In the genomic region with DNA sequence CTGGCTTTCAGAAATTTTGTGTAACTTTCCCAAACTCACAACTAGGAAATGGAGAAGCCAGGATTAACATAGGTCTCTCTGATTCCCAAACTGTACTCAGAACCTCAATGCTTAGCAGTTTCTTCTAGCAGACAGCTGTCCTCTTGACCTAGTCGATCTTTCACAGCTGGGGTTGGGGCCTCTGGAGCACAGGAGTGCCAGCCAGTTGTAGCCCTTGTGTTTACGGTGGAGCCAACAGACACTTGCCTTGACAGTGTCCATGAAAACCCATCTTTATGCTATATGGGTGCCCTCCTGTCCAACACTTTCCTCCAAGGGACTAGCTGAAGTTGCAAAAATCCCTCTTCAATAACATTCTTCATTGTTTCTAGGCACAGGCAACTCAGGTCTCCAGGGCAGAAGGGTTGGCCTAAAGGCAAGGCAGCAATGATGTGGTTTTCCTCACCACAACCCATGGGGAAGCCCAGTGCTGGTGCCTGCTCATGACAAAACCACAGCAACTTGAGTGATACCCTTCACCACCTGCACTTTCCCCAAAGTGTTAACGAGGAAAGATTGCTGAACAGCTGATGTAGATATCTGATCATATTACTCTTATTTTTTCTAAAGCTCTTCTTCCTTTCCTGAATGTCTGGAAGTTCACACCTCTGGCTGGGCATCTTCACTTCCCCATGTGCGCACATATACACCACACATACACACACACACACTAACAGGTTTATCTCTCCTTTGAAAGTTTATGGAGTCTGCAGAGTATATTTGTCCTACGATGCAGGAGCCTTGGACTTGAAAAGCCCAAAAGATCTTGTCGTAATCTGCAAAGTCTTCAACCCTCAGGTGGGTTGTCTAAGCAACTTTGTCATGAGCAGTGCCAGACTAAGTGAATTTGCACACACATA, we compare ENCODE assay signal across 15 cellular contexts. TPM values are rescaled to one million over a fixed set of nuclear protein-coding genes. Genes with fewer than 3 reads are reported as not detected.
DNase-seq lines count a peak whose midpoint lies in the region; ATAC-seq and FAIRE-seq lines count a peak whose summit lies in the region.
"Had no signal": no experiment of that assay in that cellular context is flagged by ENCODE, and none has a peak within 500 bp of the region (broad histone marks: within the 10 kb centered on the region; RNA-seq: fewer than 3 reads in every experiment).

No MANE protein-coding gene starts in this region.

- no peak overlapping the region for H3K9ac ChIP-seq in mesenchymal stem cell (ENCODE audit: low read length)
- H3K9ac ChIP-seq: SK-N-SH had no signal

- no peak for FAIRE-seq in HTR-8/SVneo (lab: Jason Lieb, UNC)
- FAIRE-seq: bronchial epithelial cell, pancreas had no signal

- no peak overlapping the region for H3K23ac ChIP-seq in mesenchymal stem cell (ENCODE audit: low read length in 2 of 2)

- no peak overlapping the region for H3K4me3 ChIP-seq in mesenchymal stem cell (ENCODE audit: insufficient read depth in 1 of 2, low read depth in 1 of 2, low read length in 2 of 2)
- H3K4me3 ChIP-seq: HAP-1, pancreas had no signal

- no peak overlapping the region for H2BK12ac ChIP-seq in mesenchymal stem cell (ENCODE audit: low read length in 2 of 2)

- H3K79me1 ChIP-seq in mesenchymal stem cell (replicated peaks; ENCODE audit: low read length, poor library complexity, severe bottlenecking), result no peaks in the 10 kb centered on the region

- no peak overlapping the region for H3K4ac ChIP-seq in mesenchymal stem cell (ENCODE audit: low read depth in 1 of 2, low read length in 2 of 2)

- H2AK5ac ChIP-seq in mesenchymal stem cell (ENCODE audit: low read length, severe bottlenecking), result no peak overlapping the region

- peaks cover 44% of the 10 kb centered on the region for H3K27me3 Mint-ChIP-seq in T-helper 17 cell
- H3K27me3 Mint-ChIP-seq in naive thymus-derived CD8-positive, alpha-beta T cell, result peaks cover 17 to 49% (median 28%) of the 10 kb centered on the region in 5 donors

- H3K4me1 ChIP-seq in mesenchymal stem cell (ENCODE audit: control insufficient read depth, insufficient read depth, low read depth, low read length), result no peaks in the 10 kb centered on the region
- H3K4me1 ChIP-seq: pancreas had no signal

- H3K27ac ChIP-seq in mesenchymal stem cell (ENCODE audit: low read length, poor library complexity, severe bottlenecking), result no peak overlapping the region
- H3K27ac ChIP-seq: pancreas had no signal

- no peak overlapping the region for H3K4me3 Mint-ChIP-seq in T-helper 17 cell
- H3K4me3 Mint-ChIP-seq in naive thymus-derived CD8-positive, alpha-beta T cell, result no peak overlapping the region

- no peak for DNase-seq in T-helper 17 cell
- DNase-seq in naive thymus-derived CD8-positive, alpha-beta T cell, result peak in 2 of 10 donors; percentile 14 to 22
- DNase-seq in mesenchymal stem cell, result no peak
- no peak for DNase-seq in anterior cingulate cortex (lab: John Stamatoyannopoulos, UW)
- DNase-seq in foreskin melanocyte, result no peak
- no peak for DNase-seq in HTR-8/SVneo (ENCODE audit: insufficient read length, low spot score)
- DNase-seq: glutamatergic neuron, NCI-H2171 treated with DMSO at 0.1 percent for 48 hours, pancreas, SK-N-SH had no signal

- no peak overlapping the region for H2BK15ac ChIP-seq in mesenchymal stem cell (ENCODE audit: low read depth, poor library complexity, severe bottlenecking)

- no peak overlapping the region for H2BK5ac ChIP-seq in mesenchymal stem cell (ENCODE audit: low read depth, low read length, poor library complexity, severe bottlenecking)

- H4K8ac ChIP-seq in mesenchymal stem cell (ENCODE audit: low read length), result no peak overlapping the region

- POLR2A ChIA-PET in naive thymus-derived CD8-positive, alpha-beta T cell (lab: Charles Lee), result no interaction called here

- ATAC-seq in GM18508 (IDR thresholded peaks at IDR 0.05; ENCODE audit: insufficient read depth, unreplicated experiment) (peak; percentile 86), HG02610 (IDR thresholded peaks at IDR 0.05; ENCODE audit: unreplicated experiment) (peak; percentile 92), T-helper 17 cell (peak; percentile 98)
- ATAC-seq in naive thymus-derived CD8-positive, alpha-beta T cell, result peak; percentile 61 to 75
- ATAC-seq: pancreas had no signal

- no peak overlapping the region for H3K27ac Mint-ChIP-seq in T-helper 17 cell
- peak overlapping the region in 1 of 10 donors; percentile 26 for H3K27ac Mint-ChIP-seq in naive thymus-derived CD8-positive, alpha-beta T cell

- H3K14ac ChIP-seq in mesenchymal stem cell (ENCODE audit: low read length in 2 of 2), result no peak overlapping the region

- peaks cover 11% of the 10 kb centered on the region for H3K4me1 Mint-ChIP-seq in T-helper 17 cell
- peaks cover 6 to 11% (median 10%) of the 10 kb centered on the region in 4 donors for H3K4me1 Mint-ChIP-seq in naive thymus-derived CD8-positive, alpha-beta T cell

- H3K36me3 ChIP-seq in mesenchymal stem cell (ENCODE audit: control insufficient read depth in 1 of 2, insufficient read depth in 2 of 2, low read depth in 1 of 2, low read length in 2 of 2), result no peaks in the 10 kb centered on the region
- H3K36me3 ChIP-seq: HAP-1, pancreas had no signal

- H3K27me3 ChIP-seq in mesenchymal stem cell (ENCODE audit: control insufficient read depth in 1 of 2, insufficient read depth in 1 of 2, low read length in 2 of 2), result peaks cover 15 to 20% of the 10 kb centered on the region in 2 experiments
- H3K27me3 ChIP-seq: pancreas had no signal

- no peak overlapping the region for H3K4me2 ChIP-seq in mesenchymal stem cell (ENCODE audit: low read length, poor library complexity, severe bottlenecking)
- H3K4me2 ChIP-seq: SK-N-SH had no signal

- no peak overlapping the region for H3K18ac ChIP-seq in mesenchymal stem cell (ENCODE audit: low read depth in 1 of 2, low read length in 2 of 2)

- H3K36me3 Mint-ChIP-seq in T-helper 17 cell (ENCODE audit: low read depth), result peaks cover 8% of the 10 kb centered on the region
- peaks cover 0 to 4% (median 0%) of the 10 kb centered on the region in 3 donors for H3K36me3 Mint-ChIP-seq in naive thymus-derived CD8-positive, alpha-beta T cell

- H3K9me3 Mint-ChIP-seq in naive thymus-derived CD8-positive, alpha-beta T cell, result no peaks in the 10 kb centered on the region

- H3K9me3 ChIP-seq in T-helper 17 cell (ENCODE audit: control insufficient read depth, low read length, poor library complexity, severe bottlenecking) (no peaks in the 10 kb centered on the region), mesenchymal stem cell (ENCODE audit: control insufficient read depth, low read length) (no peaks in the 10 kb centered on the region)
- H3K9me3 ChIP-seq: HAP-1, pancreas, SK-N-SH had no signal

- H2AFZ ChIP-seq in mesenchymal stem cell (ENCODE audit: low read depth, low read length), result no peak overlapping the region

- no peak overlapping the region for H2BK120ac ChIP-seq in mesenchymal stem cell (ENCODE audit: low read depth, low read length)

- no peak overlapping the region for H4K91ac ChIP-seq in mesenchymal stem cell (ENCODE audit: low read length)

- WGBS in mesenchymal stem cell, result 87% methylated on average over 5 of the region's 6 CpGs

RNA-seq across cellular contexts. Expression of a gene that starts 11.0 kb away (rescaled TPM):
- not detected for total RNA-seq in T-helper 17 cell
- not detected for total RNA-seq in naive thymus-derived CD8-positive, alpha-beta T cell
- under 1 TPM in 1 of 3 donors, not detected in 2; 0.07 TPM for polyA plus RNA-seq in naive thymus-derived CD8-positive, alpha-beta T cell
- polyA plus RNA-seq in mesenchymal stem cell (2013, experiment 1 of 2), result not detected
- polyA plus RNA-seq in mesenchymal stem cell (2013, experiment 2 of 2), result not detected
- total RNA-seq: bronchial epithelial cell, subcutaneous adipose tissue had no signal
- polyA plus RNA-seq: SK-N-SH had no signal

RNA-seq across cellular contexts. Expression of a gene that starts 40.3 kb away (rescaled TPM):
- total RNA-seq in T-helper 17 cell, result not detected
- total RNA-seq in naive thymus-derived CD8-positive, alpha-beta T cell, result not detected
- not detected for polyA plus RNA-seq in naive thymus-derived CD8-positive, alpha-beta T cell
- polyA plus RNA-seq in mesenchymal stem cell (2013, experiment 1 of 2), result not detected
- not detected for polyA plus RNA-seq in mesenchymal stem cell (2013, experiment 2 of 2)
- total RNA-seq: bronchial epithelial cell, subcutaneous adipose tissue had no signal
- polyA plus RNA-seq: pancreas, SK-N-SH had no signal
